In the genomic region with DNA sequence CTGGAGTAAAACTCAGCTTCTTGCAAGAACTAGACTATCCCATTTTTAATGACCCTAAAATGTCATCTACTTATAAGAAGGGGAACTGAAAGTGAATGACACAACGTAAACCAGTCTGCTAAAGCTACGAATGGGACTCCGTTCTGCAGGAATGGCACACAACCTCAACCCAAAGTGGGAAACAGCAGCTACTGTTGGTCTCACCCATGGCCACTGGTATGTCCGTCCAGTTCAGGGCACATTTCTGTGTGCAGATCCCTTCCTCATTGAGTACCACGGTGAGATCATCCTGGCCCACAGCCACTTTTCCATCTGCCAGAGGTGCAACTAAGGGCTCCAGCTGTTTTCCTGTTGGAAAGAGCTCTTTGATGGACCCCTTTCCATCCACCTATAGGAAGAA, we compare ENCODE assay signal across 22 cellular contexts. TPM values are rescaled to one million over a fixed set of nuclear protein-coding genes. Genes with fewer than 3 reads are reported as not detected.
DNase-seq lines count a peak whose midpoint lies in the region; ATAC-seq, FAIRE-seq and TF ChIP-seq lines count a peak whose summit lies in the region.
"Had no signal": no experiment of that assay in that cellular context is flagged by ENCODE, and none has a peak within 500 bp of the region (broad histone marks: within the 10 kb centered on the region; RNA-seq: fewer than 3 reads in every experiment).

No MANE protein-coding gene starts in this region.

- no peak overlapping the region for H3K9ac ChIP-seq in endothelial cell of umbilical vein (replicated peaks; ENCODE audit: extremely low read depth, insufficient read depth, low read length)

- H3K79me2 ChIP-seq in endothelial cell of umbilical vein (ENCODE audit: control insufficient read depth, insufficient read depth, low read length): no peaks in the 10 kb centered on the region

- FAIRE-seq in GM12891 (lab: Jason Lieb, UNC) (peak; percentile 55), endothelial cell of umbilical vein (lab: Jason Lieb, UNC) (peak; percentile 50)
- FAIRE-seq: GM12892, urothelium cell line had no signal

- H2AFZ ChIP-seq in endothelial cell of umbilical vein (ENCODE audit: low read depth, low read length): no peak overlapping the region

- peaks cover 24 to 58% of the 10 kb centered on the region in 2 donors for H3K36me3 Mint-ChIP-seq in naive B cell
- H3K36me3 Mint-ChIP-seq in stimulated activated effector memory CD8-positive, alpha-beta T cell treated with anti-CD3 and anti-CD28 coated beads, Interleukin-12 subunit alpha, Interleukin-12 subunit beta, amount 100 ng/mL, for 72 hours: peaks cover 100% of the 10 kb centered on the region

- CTCF ChIA-PET in endothelial cell of umbilical vein (lab: Charles Lee): interaction anchor here (1.2 to 1.3 kb wide), 2 partner anchors 17 to 201 kb away, joined by 3 to 5 read pairs; no protein-coding TSS in a partner anchor

- intact Hi-C loops in endothelial cell of umbilical vein (cut with micrococcal nuclease): no loop called here

- H4K20me1 ChIP-seq in endothelial cell of umbilical vein (replicated peaks; ENCODE audit: control insufficient read depth, extremely low read depth, insufficient read depth, low read length): no peaks in the 10 kb centered on the region

- no peak for TF ChIP-seq POLR2A in GM12891 (IDR thresholded peaks at IDR 0.05; ENCODE audit: low read depth, low read length)
- TF ChIP-seq POLR2A in endothelial cell of umbilical vein (IDR thresholded peaks at IDR 0.05; ENCODE audit: low read depth, low read length): no peak

- no peak overlapping the region for H3K4me3 ChIP-seq in endothelial cell of umbilical vein (replicated peaks in 1 of 3; ENCODE audit: insufficient read depth in 1 of 3, low read depth in 1 of 3, low read length in 3 of 3)
- H3K4me3 ChIP-seq: Peyer's patch had no signal

- H3K4me1 Mint-ChIP-seq in naive B cell: peaks cover 0 to 11% (median 7%) of the 10 kb centered on the region in 3 donors
- no peaks in the 10 kb centered on the region for H3K4me1 Mint-ChIP-seq in stimulated activated effector memory CD8-positive, alpha-beta T cell treated with anti-CD3 and anti-CD28 coated beads, Interleukin-12 subunit alpha, Interleukin-12 subunit beta, amount 100 ng/mL, for 72 hours

- H3K9me3 ChIP-seq in endothelial cell of umbilical vein (replicated peaks; ENCODE audit: control insufficient read depth, insufficient read depth, low read length): no peaks in the 10 kb centered on the region
- H3K9me3 ChIP-seq: Peyer's patch had no signal

- no peaks in the 10 kb centered on the region for H3K4me1 ChIP-seq in endothelial cell of umbilical vein (ENCODE audit: control insufficient read depth, extremely low read depth, insufficient read depth, low read length)
- H3K4me1 ChIP-seq: Peyer's patch had no signal

- POLR2A ChIA-PET in endothelial cell of umbilical vein (lab: Charles Lee): no interaction called here

- peaks cover 11 to 21% of the 10 kb centered on the region in 2 experiments for H3K36me3 ChIP-seq in endothelial cell of umbilical vein (ENCODE audit: control insufficient read depth in 2 of 2, extremely low read depth in 1 of 2, insufficient read depth in 2 of 2, low read length in 2 of 2)

- H3K27ac Mint-ChIP-seq in naive B cell: peak overlapping the region in 2 of 6 donors; percentile 83 to 91
- no peak overlapping the region for H3K27ac Mint-ChIP-seq in stimulated activated effector memory CD8-positive, alpha-beta T cell treated with anti-CD3 and anti-CD28 coated beads, Interleukin-12 subunit alpha, Interleukin-12 subunit beta, amount 100 ng/mL, for 72 hours
- H3K27ac Mint-ChIP-seq: activated CD4-positive, alpha-beta T cell treated with anti-CD3 and anti-CD28 coated beads, Interleukin-2, amount 10 ng/mL, durations not matched to agents 7 days and 5 days had no signal

- no peaks in the 10 kb centered on the region for H3K9me1 ChIP-seq in endothelial cell of umbilical vein (replicated peaks; ENCODE audit: control insufficient read depth, extremely low read depth, insufficient read depth, low read length)

- H3K4me3 Mint-ChIP-seq in naive B cell: no peak overlapping the region
- H3K4me3 Mint-ChIP-seq in stimulated activated effector memory CD8-positive, alpha-beta T cell treated with anti-CD3 and anti-CD28 coated beads, Interleukin-12 subunit alpha, Interleukin-12 subunit beta, amount 100 ng/mL, for 72 hours: no peak overlapping the region
- H3K4me3 Mint-ChIP-seq: activated CD4-positive, alpha-beta T cell treated with anti-CD3 and anti-CD28 coated beads, Interleukin-2, amount 10 ng/mL, durations not matched to agents 7 days and 5 days had no signal

- no peak for ATAC-seq in naive B cell (ENCODE audit: low read depth in 2 of 2)
- no peak for ATAC-seq in stimulated activated effector memory CD8-positive, alpha-beta T cell treated with anti-CD3 and anti-CD28 coated beads, Interleukin-12 subunit alpha, Interleukin-12 subunit beta, amount 100 ng/mL, for 72 hours

- DNase-seq in GM12891 (ENCODE audit: insufficient read length, low spot score): no peak
- DNase-seq in NOMO-1 (lab: John Stamatoyannopoulos, UW; ENCODE audit: unreplicated experiment in 2 of 2): peak; percentile 68 to 96
- no peak for DNase-seq in endothelial cell of umbilical vein (ENCODE audit: low read depth, low spot score)
- peak; percentile 2 for DNase-seq in naive B cell
- DNase-seq in NCI-H69 (lab: John Stamatoyannopoulos, UW): no peak
- no peak for DNase-seq in stimulated activated effector memory CD8-positive, alpha-beta T cell treated with anti-CD3 and anti-CD28 coated beads, Interleukin-12 subunit alpha, Interleukin-12 subunit beta, amount 100 ng/mL, for 72 hours (ENCODE audit: low spot score in 2 of 2)
- DNase-seq in putamen (ENCODE audit: low spot score): no peak
- DNase-seq in activated CD4-positive, alpha-beta T cell treated with anti-CD3 and anti-CD28 coated beads, Interleukin-2, amount 50 U/mL, for 1 hour: no peak
- DNase-seq: activated CD4-positive, alpha-beta T cell treated with anti-CD3 and anti-CD28 coated beads, Interleukin-2, amount 10 ng/mL, durations not matched to agents 7 days and 5 days; activated CD8-positive, alpha-beta memory T cell treated with anti-CD3 and anti-CD28 coated beads, Interleukin-2, amount 50 U/mL, for 48 hours; Calu3; GDM1; HCEC 1CT; NCI-H1417; NCI-H82; Peyer's patch; stimulated activated CD4-positive, alpha-beta T cell treated with anti-CD3 and anti-CD28 coated beads, Interleukin-4, amount 100 ng/mL, for 1 hour had no signal

- H3K4me2 ChIP-seq in endothelial cell of umbilical vein (ENCODE audit: insufficient read depth, low read length): no peak overlapping the region

- no peaks in the 10 kb centered on the region for H3K27me3 ChIP-seq in endothelial cell of umbilical vein (ENCODE audit: control insufficient read depth in 2 of 2, insufficient read depth in 2 of 2, low read length in 2 of 2)
- H3K27me3 ChIP-seq: Peyer's patch had no signal

- no TSS peak for BruUV-seq in endothelial cell of umbilical vein (replicated peaks; lab: Mats Ljungman, UMichigan)

- dilution Hi-C loops in endothelial cell of umbilical vein (cut with MboI; ENCODE audit: extremely low pct_ligation_motif_present, low sequenced_read_pairs): no loop called here

- H3K27me3 Mint-ChIP-seq in naive B cell: no peaks in the 10 kb centered on the region
- H3K27me3 Mint-ChIP-seq: activated CD4-positive, alpha-beta T cell treated with anti-CD3 and anti-CD28 coated beads, Interleukin-2, amount 10 ng/mL, durations not matched to agents 7 days and 5 days had no signal

- H3K9me3 Mint-ChIP-seq in naive B cell: no peaks in the 10 kb centered on the region
- H3K9me3 Mint-ChIP-seq in stimulated activated effector memory CD8-positive, alpha-beta T cell treated with anti-CD3 and anti-CD28 coated beads, Interleukin-12 subunit alpha, Interleukin-12 subunit beta, amount 100 ng/mL, for 72 hours: no peaks in the 10 kb centered on the region
- H3K9me3 Mint-ChIP-seq: activated CD4-positive, alpha-beta T cell treated with anti-CD3 and anti-CD28 coated beads, Interleukin-2, amount 10 ng/mL, durations not matched to agents 7 days and 5 days had no signal

- H3K27ac ChIP-seq in endothelial cell of umbilical vein (ENCODE audit: insufficient read depth, low read depth, low read length): no peak overlapping the region
- H3K27ac ChIP-seq: HL-60, Peyer's patch had no signal

- TF ChIP-seq CTCF in endothelial cell of umbilical vein (IDR thresholded peaks at IDR 0.05; ENCODE audit: extremely low read depth in 1 of 2, insufficient read depth in 1 of 2, low read depth in 1 of 2, low read length in 2 of 2): no peak

TF ChIP-seq in GM12891, 5 proteins besides CTCF, POLR2A, EP300 and RAD21:
- peak; percentile 96 for TF ChIP-seq SPI1 (IDR thresholded peaks at IDR 0.05; ENCODE audit: low read depth, low read length)
- TF ChIP-seq POLR2AphosphoS5 (IDR thresholded peaks at IDR 0.05; ENCODE audit: low read depth, low read length): no peak

TF ChIP-seq in endothelial cell of umbilical vein, 7 proteins besides CTCF, POLR2A, EP300 and RAD21:
- TF ChIP-seq POLR2AphosphoS5 (IDR thresholded peaks at IDR 0.05; ENCODE audit: insufficient read depth, low read depth, low read length) (no peak), JUN (IDR thresholded peaks at IDR 0.05; ENCODE audit: borderline replicate concordance, insufficient read depth, insufficient read length, low read depth) (no peak), EZH2 (IDR thresholded peaks at IDR 0.05; ENCODE audit: borderline replicate concordance, low read depth, low read length, severe bottlenecking) (no peak)

RNA-seq across cellular contexts. Expression of gene VPS39, which starts 23.8 kb away (rescaled TPM):
- polyA plus RNA-seq in GM12891 (2012; ENCODE audit: low read depth, missing spikeins): 40.2 TPM
- total RNA-seq in endothelial cell of umbilical vein: 50.2 and 56.7 TPM in 2 replicates
- polyA plus RNA-seq in endothelial cell of umbilical vein (51.1 and 56.5 TPM in 2 replicates), naive B cell (ENCODE audit: low read depth in 6 of 6) (10 to 100 TPM; 14.9 to 42.7 (median 28.9) TPM)
- polyA plus RNA-seq in endothelial cell of umbilical vein (2011; cell fraction: cytosol; rRNA removed): 34.8 and 37.1 TPM in 2 replicates
- polyA plus RNA-seq in endothelial cell of umbilical vein (2011; cell fraction: nucleus; rRNA removed): 216 and 234 TPM in 2 replicates
- polyA plus RNA-seq in endothelial cell of umbilical vein (2012): 31.9 and 37.7 TPM in 2 replicates
- 71.0 and 81.7 TPM in 2 replicates for polyA minus RNA-seq in endothelial cell of umbilical vein
- 17.6 TPM for polyA minus RNA-seq in endothelial cell of umbilical vein (2011; cell fraction: cytosol; rRNA and poly(A)+ RNA removed)
- polyA minus RNA-seq in endothelial cell of umbilical vein (2011; cell fraction: nucleus; rRNA and poly(A)+ RNA removed): 82.7 and 126 TPM in 2 replicates

RNA-seq across cellular contexts. Expression of gene PLA2G4F, which starts 27.9 kb away (rescaled TPM):
- polyA plus RNA-seq in GM12891 (2012; ENCODE audit: low read depth, missing spikeins): 0.06 TPM
- total RNA-seq in endothelial cell of umbilical vein: not detected in 2 replicates
- polyA plus RNA-seq in endothelial cell of umbilical vein (not detected in 2 replicates), naive B cell (ENCODE audit: low read depth in 6 of 6) (not detected)
- polyA plus RNA-seq in endothelial cell of umbilical vein (2011; cell fraction: cytosol; rRNA removed): not detected in 2 replicates
- polyA plus RNA-seq in endothelial cell of umbilical vein (2011; cell fraction: nucleus; rRNA removed): not detected in 2 replicates
- polyA plus RNA-seq in endothelial cell of umbilical vein (2012): not detected in 2 replicates
- polyA minus RNA-seq in endothelial cell of umbilical vein: not detected in 2 replicates
- polyA minus RNA-seq in endothelial cell of umbilical vein (2011; cell fraction: cytosol; rRNA and poly(A)+ RNA removed): not detected
- polyA minus RNA-seq in endothelial cell of umbilical vein (2011; cell fraction: nucleus; rRNA and poly(A)+ RNA removed): not detected in 2 replicates
- total RNA-seq: activated CD4-positive, alpha-beta T cell treated with anti-CD3 and anti-CD28 coated beads, Interleukin-2, amount 10 ng/mL, durations not matched to agents 7 days and 5 days; cerebellum; subcutaneous adipose tissue had no signal

Comparison
In these comparisons a context has a peak if more than half of its experiments do, and no peak if none do; other contexts are left out.
1. DNase-seq: peak in NOMO-1 (2 of 2) and naive B cell (single experiment); none in GM12891 (single experiment), endothelial cell of umbilical vein (single experiment), NCI-H69 (single experiment), stimulated activated effector memory CD8-positive, alpha-beta T cell treated with anti-CD3 and anti-CD28 coated beads, Interleukin-12 subunit alpha, Interleukin-12 subunit beta, amount 100 ng/mL, for 72 hours (0 of 2), putamen (single experiment) and activated CD4-positive, alpha-beta T cell treated with anti-CD3 and anti-CD28 coated beads, Interleukin-2, amount 50 U/mL, for 1 hour (single experiment).